Comparison of ENCODE assay signal across 1 cellular context in genomic region chr9:78026416-78026815, GRCh38.
TF ChIP-seq lines count a peak whose summit lies in the region.

No MANE protein-coding gene starts in this region.

TF ChIP-seq in K562, 482 proteins besides CTCF, POLR2A, EP300 and RAD21:
- TF ChIP-seq TEAD2 (tag; IDR thresholded peaks at IDR 0.05) (no peak), FOSL1 (tag; conservative IDR thresholded peaks at IDR 0.05) (peak; percentile 50), MEF2A (IDR thresholded peaks at IDR 0.05; ENCODE audit: control insufficient read depth, low read depth, low read length) (no peak), HMBOX1 (IDR thresholded peaks at IDR 0.05) (peak; percentile 51; the same call in 1 of the 2 replicates), SMARCE1 (IDR thresholded peaks at IDR 0.05) (0 out of 2 replicates have a peak, but pooled peaks have one; percentile 19)
